ENCODE assay signal across 8 cellular contexts in the genomic region with DNA sequence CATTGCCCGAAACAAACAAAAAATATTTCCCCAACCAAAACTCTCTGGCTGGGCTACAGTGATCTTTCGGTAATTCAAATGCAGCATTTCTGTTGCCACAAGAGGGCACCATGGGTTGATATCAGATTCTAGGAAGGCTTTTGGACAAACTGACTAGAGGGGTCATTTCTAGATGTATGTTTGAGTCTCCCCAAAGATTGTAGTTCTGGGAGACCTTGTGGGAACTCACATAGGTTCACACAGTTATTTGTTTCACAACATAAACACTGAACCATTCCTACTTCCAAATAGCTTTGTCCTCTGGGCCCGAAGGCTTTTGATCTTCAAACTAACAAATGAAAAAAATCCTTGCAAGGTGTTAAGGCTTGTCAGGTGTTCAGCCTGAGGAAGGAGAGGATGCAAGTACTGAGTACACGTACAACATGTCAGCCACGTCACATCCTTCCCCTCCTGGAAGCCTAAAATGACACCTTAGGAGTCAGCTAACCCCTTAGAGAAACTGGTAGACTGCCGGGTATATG. TPM values are rescaled to one million over a fixed set of nuclear protein-coding genes. Genes with fewer than 3 reads are reported as not detected.
DNase-seq lines count a peak whose midpoint lies in the region; ATAC-seq, FAIRE-seq and TF ChIP-seq lines count a peak whose summit lies in the region.

No MANE protein-coding gene starts in this region.

- H3K36me3 Mint-ChIP-seq in astrocyte (ENCODE audit: low read depth, unreplicated experiment): no peaks in the 10 kb centered on the region

- H3K4me2 ChIP-seq in astrocyte (ENCODE audit: low read length): no peak overlapping the region

- no peaks in the 10 kb centered on the region for H3K79me2 ChIP-seq in astrocyte (ENCODE audit: insufficient read depth, low read length)

- no peak overlapping the region for H3K4me3 Mint-ChIP-seq in astrocyte (ENCODE audit: unreplicated experiment)

- peaks cover 4% of the 10 kb centered on the region for H3K27me3 Mint-ChIP-seq in astrocyte (ENCODE audit: low read depth, unreplicated experiment)

- H3K9me3 ChIP-seq in astrocyte (ENCODE audit: insufficient read depth, low read depth, low read length): no peaks in the 10 kb centered on the region

- no peak overlapping the region for H2AFZ ChIP-seq in astrocyte (ENCODE audit: low read depth, low read length)

- H3K9me3 Mint-ChIP-seq in astrocyte (ENCODE audit: unreplicated experiment): no peaks in the 10 kb centered on the region

- no peak overlapping the region for H3K4me3 ChIP-seq in astrocyte (ENCODE audit: insufficient read depth, low read depth, low read length)

- H3K4me1 Mint-ChIP-seq in astrocyte (ENCODE audit: low read depth, unreplicated experiment): peaks cover 5% of the 10 kb centered on the region

- H3K27ac Mint-ChIP-seq in astrocyte (ENCODE audit: unreplicated experiment): no peak overlapping the region

- H3K27ac ChIP-seq in astrocyte (ENCODE audit: low read depth, low read length): no peak overlapping the region

- peaks cover 3% of the 10 kb centered on the region for H3K27me3 ChIP-seq in astrocyte (ENCODE audit: insufficient read depth, low read length)

- no peak for FAIRE-seq in astrocyte (lab: Jason Lieb, UNC)

- H3K36me3 ChIP-seq in astrocyte (ENCODE audit: insufficient read depth, low read length): no peaks in the 10 kb centered on the region

- peak; percentile 73 for TF ChIP-seq CTCF in astrocyte (IDR thresholded peaks at IDR 0.05; ENCODE audit: insufficient read depth, low read depth, low read length)

- no peaks in the 10 kb centered on the region for H4K20me1 ChIP-seq in astrocyte (ENCODE audit: insufficient read depth, low read length)

- DNase-seq in SIG-M5 treated with dmso at 0.1 percent for 504 hours (lab: John Stamatoyannopoulos, UW; ENCODE audit: unreplicated experiment): peak; percentile 36
- no peak for DNase-seq in SIG-M5 (lab: John Stamatoyannopoulos, UW)
- DNase-seq in SHP77 treated with DMSO at 0.1 percent for 48 hours (lab: John Stamatoyannopoulos, UW): peak; percentile 32
- DNase-seq in astrocyte (ENCODE audit: low read depth): peak; percentile 12
- peak; percentile 13 to 19 for DNase-seq in hippocampal formation (lab: John Stamatoyannopoulos, UW)
- DNase-seq in stimulated activated CD4-positive, alpha-beta T cell treated with anti-CD3 and anti-CD28 coated beads, Interleukin-2, amount 100 ng/mL, for 4 hours (ENCODE audit: low read depth): peak; percentile 54
- DNase-seq in COR-L47 (lab: John Stamatoyannopoulos, UW): no peak

- H3K4me1 ChIP-seq in astrocyte (ENCODE audit: insufficient read depth, low read length): no peaks in the 10 kb centered on the region

- ATAC-seq in HG03442 (IDR thresholded peaks at IDR 0.05; ENCODE audit: unreplicated experiment): peak; percentile 55

- no peak overlapping the region for H3K9ac ChIP-seq in astrocyte (ENCODE audit: low read length)

RNA-seq across cellular contexts. Expression of a gene that starts 37.0 kb away (rescaled TPM):
- total RNA-seq in astrocyte: 2.9 and 3.1 TPM in 2 replicates

RNA-seq across cellular contexts. Expression of a gene that starts 47.9 kb away (rescaled TPM):
- total RNA-seq in astrocyte: not detected in 2 replicates

Comparison
In these comparisons a context has a peak if more than half of its experiments do, and no peak if none do; other contexts are left out.
1. DNase-seq: peak in SIG-M5 treated with dmso at 0.1 percent for 504 hours (single experiment), SHP77 treated with DMSO at 0.1 percent for 48 hours (single experiment), astrocyte (single experiment), hippocampal formation (2 of 2) and stimulated activated CD4-positive, alpha-beta T cell treated with anti-CD3 and anti-CD28 coated beads, Interleukin-2, amount 100 ng/mL, for 4 hours (single experiment); none in SIG-M5 (single experiment) and COR-L47 (single experiment).